18 cellular contexts compared by ENCODE assay signal in the genomic region with DNA sequence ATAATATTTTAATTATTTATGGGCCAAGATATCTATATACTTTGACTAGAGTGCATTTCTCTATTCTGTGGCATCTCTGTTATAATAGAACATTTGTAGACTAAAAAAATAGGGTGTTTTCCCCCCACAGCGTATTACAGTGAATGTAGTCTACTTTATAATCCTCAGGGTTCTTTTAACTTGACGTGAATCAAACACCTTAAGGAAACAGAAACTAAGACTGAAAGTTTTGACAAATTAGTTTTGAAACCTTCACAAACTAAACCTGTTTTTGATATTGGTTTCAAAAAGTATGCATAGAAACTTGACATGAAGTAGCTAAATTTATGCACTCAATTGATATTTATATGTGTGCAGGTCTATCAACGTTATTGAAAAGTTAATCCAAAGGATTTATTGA.
DNase-seq lines count a peak whose midpoint lies in the region; ATAC-seq lines count a peak whose summit lies in the region.
"Had no signal": no experiment of that assay in that cellular context is flagged by ENCODE, and none has a peak within 500 bp of the region (broad histone marks: within the 10 kb centered on the region; RNA-seq: fewer than 3 reads in every experiment).

No MANE protein-coding gene starts in this region.

- peak; percentile 90 for ATAC-seq in GM18519 (IDR thresholded peaks at IDR 0.05; ENCODE audit: low FRiP score, unreplicated experiment)
- peak; percentile 95 for ATAC-seq in GM21390 (IDR thresholded peaks at IDR 0.05; ENCODE audit: unreplicated experiment)
- peak; percentile 67 for ATAC-seq in HG03066 (IDR thresholded peaks at IDR 0.05; ENCODE audit: low read depth, unreplicated experiment)
- ATAC-seq in HG03575 (IDR thresholded peaks at IDR 0.05; ENCODE audit: extremely low read depth, insufficient number of reproducible peaks, low FRiP score, unreplicated experiment), result peak; percentile 73
- no peak for ATAC-seq in HG03139 (IDR thresholded peaks at IDR 0.05; ENCODE audit: unreplicated experiment)
- ATAC-seq: activated CD4-positive, CD25-positive, alpha-beta regulatory T cell treated with anti-CD3 and anti-CD28 coated beads, Interleukin-2, amount 50 U/mL, for 24 hours; activated CD8-positive, alpha-beta memory T cell treated with anti-CD3 and anti-CD28 coated beads, Interleukin-2, amount 10 ng/mL, durations not matched to agents 7 days and 5 days; left colon; mucosa of descending colon had no signal

- DNase-seq in HPDE6-E6E7 (ENCODE audit: extremely low spot score) (no peak), HT-29 (ENCODE audit: low spot score) (no peak)
- no peak for DNase-seq in activated CD4-positive, alpha-beta T cell treated with anti-CD3 and anti-CD28 coated beads, Interleukin-2, amount 50 U/mL, for 48 hours
- DNase-seq: activated CD8-positive, alpha-beta memory T cell treated with anti-CD3 and anti-CD28 coated beads, Interleukin-2, amount 10 ng/mL, durations not matched to agents 7 days and 5 days; foreskin fibroblast; IMR-90; left colon; mucosa of descending colon; PC-9; sigmoid colon; stimulated activated CD4-positive, alpha-beta T cell treated with anti-CD3 and anti-CD28 coated beads, Interleukin-1b, Interleukin-23, amount 100 ng/mL, for 48 hours; T-helper 9 cell had no signal
